ENCODE assay signal across 18 cellular contexts in genomic region chr3:106261915-106262683, GRCh38.
DNase-seq lines count a peak whose midpoint lies in the region; ATAC-seq and TF ChIP-seq lines count a peak whose summit lies in the region.
"Had no signal": no experiment of that assay in that cellular context is flagged by ENCODE, and none has a peak within 500 bp of the region (broad histone marks: within the 10 kb centered on the region; RNA-seq: fewer than 3 reads in every experiment).

No MANE protein-coding gene starts in this region.

- ATAC-seq in memory B cell (ENCODE audit: low read depth) (no peak), mucosa of descending colon (no peak), GM21367 (IDR thresholded peaks at IDR 0.05; ENCODE audit: unreplicated experiment) (no peak)
- ATAC-seq: esophagus mucosa, left lobe of liver, upper lobe of right lung had no signal

- no peak for TF ChIP-seq CTCF in AG10803 (conservative IDR thresholded peaks at IDR 0.05; ENCODE audit: low read length)
- no peak for TF ChIP-seq CTCF in HEK293 (tag by site-specific recombination; IDR thresholded peaks at IDR 0.05)
- no peak for TF ChIP-seq CTCF in mucosa of descending colon (IDR thresholded peaks at IDR 0.05)

- POLR2A ChIA-PET in HEK293 (lab: Yijun Ruan, JAX) = no interaction called here

- H3K4me3 ChIP-seq in AG10803 (ENCODE audit: low read length) (no peak overlapping the region), HEK293 (ENCODE audit: low read depth, low read length) (no peak overlapping the region), mucosa of descending colon (no peak overlapping the region)
- H3K4me3 ChIP-seq: dorsolateral prefrontal cortex, upper lobe of right lung had no signal

- H3K9me3 Mint-ChIP-seq in memory B cell = peaks cover 2% of the 10 kb centered on the region
- H3K9me3 Mint-ChIP-seq: activated T-helper 2 cell treated with anti-CD3 and anti-CD28 coated beads, Interferon-gamma antibody, Interleukin-2, Interleukin-4, amounts not matched to agents 10 μg/mL and 5 μg/mL and 100 μg/mL, durations not matched to agents 14 hours and 24 hours and 36 hours had no signal

- DNase-seq in AG10803 (ENCODE audit: low read depth) = peak; percentile 96
- peak; percentile 46 for DNase-seq in astrocyte of the hippocampus (ENCODE audit: low read depth, low spot score)
- DNase-seq in memory B cell (ENCODE audit: low spot score in 2 of 2) = no peak
- no peak for DNase-seq in DMS114 treated with DMSO at 0.1 percent for 48 hours (lab: John Stamatoyannopoulos, UW; ENCODE audit: unreplicated experiment)
- no peak for DNase-seq in mucosa of descending colon
- no peak for DNase-seq in stimulated activated CD4-positive, alpha-beta T cell treated with anti-CD3 and anti-CD28 coated beads, Interleukin-4, amount 100 ng/mL, for 1 hour
- DNase-seq: aorta; Calu3; dorsolateral prefrontal cortex; H7; stimulated activated naive CD4-positive, alpha-beta T cell; upper lobe of right lung had no signal

- H3K4me3 Mint-ChIP-seq in memory B cell = no peak overlapping the region

- peak overlapping the region; percentile 65 for H3K27ac Mint-ChIP-seq in memory B cell
- H3K27ac Mint-ChIP-seq: activated T-helper 2 cell treated with anti-CD3 and anti-CD28 coated beads, Interferon-gamma antibody, Interleukin-2, Interleukin-4, amounts not matched to agents 10 μg/mL and 5 μg/mL and 100 μg/mL, durations not matched to agents 14 hours and 24 hours and 36 hours had no signal

- H3K4me1 Mint-ChIP-seq in memory B cell = peaks cover 12% of the 10 kb centered on the region

- CTCF ChIA-PET in HEK293 (lab: Yijun Ruan, JAX) = no interaction called here

- H3K27ac ChIP-seq in HEK293 (ENCODE audit: extremely low read depth, low read depth, low read length) = no peak overlapping the region
- H3K27ac ChIP-seq: dorsolateral prefrontal cortex, upper lobe of right lung, VCaP had no signal

- no peaks in the 10 kb centered on the region for H3K36me3 ChIP-seq in HEK293 (ENCODE audit: control insufficient read depth in 2 of 2, insufficient read depth in 1 of 2, low read length in 2 of 2)
- no peaks in the 10 kb centered on the region for H3K36me3 ChIP-seq in mucosa of descending colon (ENCODE audit: low read depth)
- H3K36me3 ChIP-seq: upper lobe of right lung had no signal

- H3K27me3 Mint-ChIP-seq in memory B cell = no peaks in the 10 kb centered on the region

- intact Hi-C loops in mucosa of descending colon (cut with DNase I, micrococcal nuclease) = no loop called here

- H3K36me3 Mint-ChIP-seq in memory B cell = peaks cover 9% of the 10 kb centered on the region

- H3K9me3 ChIP-seq in HEK293 (ENCODE audit: control insufficient read depth, insufficient read depth, low read depth, low read length) = no peaks in the 10 kb centered on the region
- no peaks in the 10 kb centered on the region for H3K9me3 ChIP-seq in mucosa of descending colon
- H3K9me3 ChIP-seq: upper lobe of right lung had no signal

- H3K4me1 ChIP-seq in HEK293 (ENCODE audit: control insufficient read depth, insufficient read depth, low read length) (no peaks in the 10 kb centered on the region), mucosa of descending colon (ENCODE audit: low read depth) (no peaks in the 10 kb centered on the region)
- H3K4me1 ChIP-seq: upper lobe of right lung had no signal

TF ChIP-seq in HEK293, 187 proteins besides CTCF, POLR2A, EP300 and RAD21:
- peak; percentile 92; the same call in 1 of the 2 replicates for TF ChIP-seq MZF1 (tag by site-specific recombination; IDR thresholded peaks at IDR 0.05; ENCODE audit: borderline replicate concordance)
- no peak for TF ChIP-seq ZNF324 (tag by site-specific recombination; IDR thresholded peaks at IDR 0.05)
- TF ChIP-seq ZNF548 (tag by site-specific recombination; IDR thresholded peaks at IDR 0.05) = no peak
- TF ChIP-seq ZNF404 (tag by site-specific recombination; IDR thresholded peaks at IDR 0.05) = no peak
- no peak for TF ChIP-seq ZNF155 (tag by site-specific recombination; IDR thresholded peaks at IDR 0.05)
TF ChIP-seq in HEK293: peak in this region for 1.

Comparison
In these comparisons a context has a peak if more than half of its experiments do, and no peak if none do; other contexts are left out.
1. DNase-seq: peak in AG10803 (single experiment) and astrocyte of the hippocampus (single experiment); none in memory B cell (0 of 2), DMS114 treated with DMSO at 0.1 percent for 48 hours (single experiment), mucosa of descending colon (0 of 3) and stimulated activated CD4-positive, alpha-beta T cell treated with anti-CD3 and anti-CD28 coated beads, Interleukin-4, amount 100 ng/mL, for 1 hour (single experiment).